Comparison of ENCODE assay signal across 13 cellular contexts in the genomic region with DNA sequence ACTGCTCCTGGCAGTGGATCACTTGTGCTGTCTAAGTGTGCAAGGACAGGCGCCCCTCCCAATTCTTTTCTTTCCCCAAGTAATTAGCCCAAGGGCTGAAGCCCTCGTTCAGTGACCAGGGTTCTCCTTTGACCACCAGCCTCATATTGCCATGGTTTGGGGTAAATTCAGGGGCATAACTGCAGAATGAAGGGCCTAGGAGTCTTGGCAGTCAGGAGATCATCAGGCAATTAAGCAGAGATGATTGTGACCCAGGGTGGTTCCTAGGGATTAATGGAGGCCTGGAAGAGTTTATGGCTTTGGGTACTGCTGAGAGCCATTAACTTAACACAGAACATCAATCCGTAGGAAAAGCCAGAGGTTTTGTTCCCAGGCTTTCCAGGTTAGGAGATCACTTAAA.
DNase-seq lines count a peak whose midpoint lies in the region; ATAC-seq and TF ChIP-seq lines count a peak whose summit lies in the region.
"Had no signal": no experiment of that assay in that cellular context is flagged by ENCODE, and none has a peak within 500 bp of the region (broad histone marks: within the 10 kb centered on the region; RNA-seq: fewer than 3 reads in every experiment).

No MANE protein-coding gene starts in this region.

- no peaks in the 10 kb centered on the region for H3K9me3 Mint-ChIP-seq in natural killer cell treated with Interleukin-12 subunit alpha and Interleukin-12 subunit beta and Interleukin-15 and Interleukin-18, amount 100 ng/mL, for 72 hours
- H3K9me3 Mint-ChIP-seq: H9 had no signal

- WGBS in heart right ventricle, 2 donors: 76 to 81% methylated on average over 3 of the region's 3 CpGs
- 74 to 75% methylated on average over 3 of the region's 3 CpGs for WGBS in body of pancreas, 2 donors

- DNase-seq in heart right ventricle (no peak), left ventricle myocardium superior (no peak), body of pancreas (no peak), vagina (ENCODE audit: extremely low spot score in 2 of 2) (no peak), GM13976 (ENCODE audit: low spot score) (no peak), HT-29 (ENCODE audit: low spot score) (no peak), RKO (ENCODE audit: low spot score) (no peak)
- DNase-seq in natural killer cell treated with Interleukin-12 subunit alpha and Interleukin-12 subunit beta and Interleukin-15 and Interleukin-18, amount 100 ng/mL, for 72 hours (ENCODE audit: low spot score): no peak
- DNase-seq: AML-193, hippocampal formation, KBM-7, PC-3 had no signal

- peaks cover 53 to 67% of the 10 kb centered on the region in 2 donors for H3K4me1 Mint-ChIP-seq in natural killer cell treated with Interleukin-12 subunit alpha and Interleukin-12 subunit beta and Interleukin-15 and Interleukin-18, amount 100 ng/mL, for 72 hours (ENCODE audit: low read depth in 2 of 2)

- H3K27ac Mint-ChIP-seq in natural killer cell treated with Interleukin-12 subunit alpha and Interleukin-12 subunit beta and Interleukin-15 and Interleukin-18, amount 100 ng/mL, for 72 hours: peak overlapping the region; percentile 90 to 92

- intact Hi-C loops in heart right ventricle (cut with DNase I): no loop called here
- intact Hi-C loops in left ventricle myocardium superior (cut with micrococcal nuclease): no loop called here
- intact Hi-C loops in body of pancreas (cut with DNase I): no loop called here
- intact Hi-C loops in vagina (cut with DNase I): no loop called here

- TF ChIP-seq CTCF in heart right ventricle (IDR thresholded peaks at IDR 0.05) (no peak), body of pancreas (IDR thresholded peaks at IDR 0.05) (no peak), vagina (IDR thresholded peaks at IDR 0.05) (no peak), GM13976 (IDR thresholded peaks at IDR 0.05; ENCODE audit: borderline replicate concordance, control extremely low read depth, extremely low read depth, insufficient read depth, missing control alignments) (no peak)

- H3K27me3 ChIP-seq in heart right ventricle (no peaks in the 10 kb centered on the region), body of pancreas (no peaks in the 10 kb centered on the region), vagina (no peaks in the 10 kb centered on the region)

- H3K27me3 Mint-ChIP-seq in natural killer cell treated with Interleukin-12 subunit alpha and Interleukin-12 subunit beta and Interleukin-15 and Interleukin-18, amount 100 ng/mL, for 72 hours: no peaks in the 10 kb centered on the region

- H3K4me3 Mint-ChIP-seq in natural killer cell treated with Interleukin-12 subunit alpha and Interleukin-12 subunit beta and Interleukin-15 and Interleukin-18, amount 100 ng/mL, for 72 hours: peak overlapping the region; percentile 87

- H3K27ac ChIP-seq in heart right ventricle (peak overlapping the region in 6 of 10 donors; percentile 28 to 67 (median 61)), body of pancreas (peak overlapping the region in 3 of 4 donors; percentile 71 to 90 (median 83)), vagina (peak overlapping the region; percentile 77)

- H3K36me3 Mint-ChIP-seq in natural killer cell treated with Interleukin-12 subunit alpha and Interleukin-12 subunit beta and Interleukin-15 and Interleukin-18, amount 100 ng/mL, for 72 hours: peaks cover 20% of the 10 kb centered on the region

- H3K4me3 ChIP-seq in heart right ventricle: no peak overlapping the region
- H3K4me3 ChIP-seq in body of pancreas: no peak overlapping the region
- no peak overlapping the region for H3K4me3 ChIP-seq in vagina

- H3K36me3 ChIP-seq in heart right ventricle (peaks cover 0 to 71% (median 15%) of the 10 kb centered on the region in 9 donors), body of pancreas (replicated peaks in 1 of 2; ENCODE audit: insufficient read depth in 1 of 2, low read depth in 2 of 2) (no peaks in the 10 kb centered on the region), vagina (no peaks in the 10 kb centered on the region)

- ATAC-seq in heart right ventricle (no peak), left ventricle myocardium superior (no peak), body of pancreas (no peak)
- no peak for ATAC-seq in natural killer cell treated with Interleukin-12 subunit alpha and Interleukin-12 subunit beta and Interleukin-15 and Interleukin-18, amount 100 ng/mL, for 72 hours
- ATAC-seq: PC-3 had no signal

- H3K9me3 ChIP-seq in heart right ventricle (no peaks in the 10 kb centered on the region), body of pancreas (no peaks in the 10 kb centered on the region), vagina (no peaks in the 10 kb centered on the region)

- TF ChIP-seq POLR2A in body of pancreas (IDR thresholded peaks at IDR 0.05) (no peak), vagina (IDR thresholded peaks at IDR 0.05) (no peak)

- in situ Hi-C loops in GM13976 (cut with MboI; ENCODE audit: low sequenced_read_pairs, unreplicated experiment): loop anchor here (5.0 kb wide), 1 partner anchor 54 kb away; no protein-coding TSS in a partner anchor

- H3K4me1 ChIP-seq in heart right ventricle (peaks cover 0 to 63% (median 38%) of the 10 kb centered on the region in 9 donors), body of pancreas (peaks cover 49% of the 10 kb centered on the region), vagina (peaks cover 20% of the 10 kb centered on the region)
